ENCODE assay signal across 8 cellular contexts in the genomic region with DNA sequence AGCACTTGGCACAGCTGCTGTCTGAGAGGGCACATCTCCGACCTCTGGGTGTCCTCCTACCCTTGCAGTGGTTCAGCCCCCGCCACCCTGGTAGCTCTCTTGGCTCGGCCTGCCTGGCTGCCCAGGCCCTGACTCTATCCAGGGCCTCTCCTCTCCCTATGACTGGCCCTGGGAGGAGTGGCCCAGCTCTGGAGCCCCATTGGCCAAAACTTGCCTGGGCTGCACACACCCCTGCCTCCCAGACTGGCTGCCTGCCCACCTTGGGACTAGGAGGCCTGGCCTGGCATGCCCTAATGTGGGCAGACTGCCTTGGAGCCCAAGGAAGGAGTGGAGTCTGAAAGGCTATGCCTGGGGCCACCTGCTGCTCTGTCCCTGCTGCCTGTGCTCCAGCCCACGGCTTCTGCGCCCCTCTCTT. TPM values are rescaled to one million over a fixed set of nuclear protein-coding genes. Genes with fewer than 3 reads are reported as not detected.
A peak's percentile ranks its signal among the peaks of the same experiment; 100 is the strongest.
DNase-seq lines count a peak whose midpoint lies in the region; ATAC-seq, FAIRE-seq and TF ChIP-seq lines count a peak whose summit lies in the region.

No MANE protein-coding gene starts in this region.

- POLR2A ChIA-PET in SK-N-SH (lab: Yijun Ruan, JAX): interaction anchor here (0.9 to 1.4 kb wide), 4 partner anchors 9 to 34 kb away, joined by 3 to 6 read pairs (median 3); a partner anchor contains a TSS
- POLR2A ChIA-PET in OCI-LY7 (lab: Charles Lee): no interaction called here

- no CpG with 5 or more reads among the region's 5 CpGs for WGBS in SK-N-SH (ENCODE audit: low lambda C conversion rate)
- WGBS in psoas muscle, 3 donors: 16 to 31% (median 22%) methylated on average over 5 of the region's 5 CpGs

- H3K4me3 ChIP-seq in SK-N-SH (ENCODE audit: low read depth in 2 of 2, low read length in 1 of 2) (no peak overlapping the region), psoas muscle (no peak overlapping the region), OCI-LY7 (ENCODE audit: low read depth, low read length, poor library complexity, severe bottlenecking) (no peak overlapping the region)

- peaks cover 0 to 2% of the 10 kb centered on the region in 2 experiments for H3K36me3 ChIP-seq in SK-N-SH (replicated peaks in 1 of 2; ENCODE audit: control insufficient read depth in 1 of 2, insufficient read depth in 2 of 2, low read length in 1 of 2)
- H3K36me3 ChIP-seq in psoas muscle (ENCODE audit: insufficient read depth in 1 of 2, low read depth in 1 of 2): no peaks in the 10 kb centered on the region
- H3K36me3 ChIP-seq in OCI-LY7 (ENCODE audit: insufficient read depth, low read length): no peaks in the 10 kb centered on the region

- intact Hi-C loops in psoas muscle (cut with DNase I): loop anchor here (5.0 kb wide), 1 partner anchor 34 kb away; a partner anchor contains a TSS
- intact Hi-C loops in OCI-LY7 (cut with micrococcal nuclease; ENCODE audit: unreplicated experiment): no loop called here

- H3F3A ChIP-seq in SK-N-SH (replicated peaks; ENCODE audit: insufficient read depth): no peaks in the 10 kb centered on the region

- H4K20me1 ChIP-seq in SK-N-SH (ENCODE audit: insufficient read depth): no peaks in the 10 kb centered on the region
- H4K20me1 ChIP-seq in OCI-LY7 (ENCODE audit: insufficient read depth, low read length): no peaks in the 10 kb centered on the region

- TF ChIP-seq CTCF in SK-N-SH (IDR thresholded peaks at IDR 0.05) (no peak), psoas muscle (IDR thresholded peaks at IDR 0.05) (no peak), OCI-LY7 (conservative IDR thresholded peaks at IDR 0.05; ENCODE audit: low read length) (no peak)

- no peak overlapping the region for H3K4me2 ChIP-seq in SK-N-SH
- H3K4me2 ChIP-seq in OCI-LY7 (ENCODE audit: low read length): no peak overlapping the region

- peak; percentile 45 for TF ChIP-seq RAD21 in SK-N-SH (IDR thresholded peaks at IDR 0.05; ENCODE audit: low read length)

- FAIRE-seq in frontal cortex (lab: Jason Lieb, UNC): no peak

- ATAC-seq in psoas muscle (peak; percentile 89 to 93 (median 91)), GM21423 (IDR thresholded peaks at IDR 0.05; ENCODE audit: unreplicated experiment) (no peak), HG02885 (IDR thresholded peaks at IDR 0.05; ENCODE audit: poor library complexity, unreplicated experiment) (no peak), GM21390 (IDR thresholded peaks at IDR 0.05; ENCODE audit: unreplicated experiment) (no peak)

- TF ChIP-seq EP300 in SK-N-SH (IDR thresholded peaks at IDR 0.05; ENCODE audit: borderline replicate concordance in 1 of 2, low read depth in 1 of 2, low read length in 1 of 2): no peak

- H2AFZ ChIP-seq in SK-N-SH (ENCODE audit: low read depth): no peak overlapping the region
- H2AFZ ChIP-seq in OCI-LY7 (ENCODE audit: low read length): no peak overlapping the region

- peak; percentile 88 for DNase-seq in G401 (ENCODE audit: low spot score)
- DNase-seq in SK-N-SH: peak; percentile 93
- peak; percentile 45 to 75 for DNase-seq in frontal cortex (ENCODE audit: low spot score in 2 of 2)
- peak; percentile 93 to 98 for DNase-seq in psoas muscle
- DNase-seq in OCI-LY7 (ENCODE audit: low spot score): no peak

- H3K9me3 ChIP-seq in SK-N-SH (no peaks in the 10 kb centered on the region), psoas muscle (no peaks in the 10 kb centered on the region), OCI-LY7 (ENCODE audit: low read length) (no peaks in the 10 kb centered on the region)

- no peak overlapping the region; the same call in 1 of the 2 replicates for H3K9ac ChIP-seq in SK-N-SH

- H3K79me2 ChIP-seq in SK-N-SH (ENCODE audit: insufficient read depth): no peaks in the 10 kb centered on the region
- no peaks in the 10 kb centered on the region for H3K79me2 ChIP-seq in OCI-LY7 (ENCODE audit: insufficient read depth, low read depth, low read length)

- H3K27ac ChIP-seq in SK-N-SH (ENCODE audit: low read depth in 2 of 2, low read length in 1 of 2): peak overlapping the region in 1 of 2 experiments; percentile 89; a peak in 3 of 4 replicates
- H3K27ac ChIP-seq in psoas muscle: peak overlapping the region; percentile 87
- H3K27ac ChIP-seq in OCI-LY7 (ENCODE audit: low read depth, low read length, poor library complexity, severe bottlenecking): no peak overlapping the region

- CTCF ChIA-PET in SK-N-SH (lab: Yijun Ruan, JAX): interaction anchor here (0.9 to 2.2 kb wide), 2 partner anchors 10 to 34 kb away, joined by 4 to 9 read pairs; a partner anchor contains a TSS
- CTCF ChIA-PET in OCI-LY7 (lab: Charles Lee; ENCODE audit: unreplicated experiment): no interaction called here

- H3K4me1 ChIP-seq in SK-N-SH (ENCODE audit: control insufficient read depth in 1 of 2, insufficient read depth in 2 of 2, low read depth in 1 of 2, low read length in 1 of 2) (peaks cover 7 to 52% of the 10 kb centered on the region in 2 experiments; a peak in 3 of 4 replicates), psoas muscle (peaks cover 80% of the 10 kb centered on the region), OCI-LY7 (ENCODE audit: insufficient read depth, low read length, poor library complexity, severe bottlenecking) (no peaks in the 10 kb centered on the region)

- no TSS peak for BruUV-seq in OCI-LY7 (replicated peaks; lab: Mats Ljungman, UMichigan)

- H3K27me3 ChIP-seq in SK-N-SH (ENCODE audit: insufficient read depth) (no peaks in the 10 kb centered on the region), psoas muscle (ENCODE audit: insufficient read depth in 3 of 3, low read length in 2 of 3) (no peaks in the 10 kb centered on the region)

- in situ Hi-C loops in G401 (cut with HindIII; ENCODE audit: low sequenced_read_pairs): no loop called here

- no peaks in the 10 kb centered on the region for H3K9me2 ChIP-seq in SK-N-SH
- H3K9me2 ChIP-seq in OCI-LY7 (ENCODE audit: insufficient read depth, low read length): no peaks in the 10 kb centered on the region

TF ChIP-seq in SK-N-SH, 30 proteins besides CTCF, POLR2A, EP300 and RAD21 (continues in another document):
- TF ChIP-seq, protein P1, sequence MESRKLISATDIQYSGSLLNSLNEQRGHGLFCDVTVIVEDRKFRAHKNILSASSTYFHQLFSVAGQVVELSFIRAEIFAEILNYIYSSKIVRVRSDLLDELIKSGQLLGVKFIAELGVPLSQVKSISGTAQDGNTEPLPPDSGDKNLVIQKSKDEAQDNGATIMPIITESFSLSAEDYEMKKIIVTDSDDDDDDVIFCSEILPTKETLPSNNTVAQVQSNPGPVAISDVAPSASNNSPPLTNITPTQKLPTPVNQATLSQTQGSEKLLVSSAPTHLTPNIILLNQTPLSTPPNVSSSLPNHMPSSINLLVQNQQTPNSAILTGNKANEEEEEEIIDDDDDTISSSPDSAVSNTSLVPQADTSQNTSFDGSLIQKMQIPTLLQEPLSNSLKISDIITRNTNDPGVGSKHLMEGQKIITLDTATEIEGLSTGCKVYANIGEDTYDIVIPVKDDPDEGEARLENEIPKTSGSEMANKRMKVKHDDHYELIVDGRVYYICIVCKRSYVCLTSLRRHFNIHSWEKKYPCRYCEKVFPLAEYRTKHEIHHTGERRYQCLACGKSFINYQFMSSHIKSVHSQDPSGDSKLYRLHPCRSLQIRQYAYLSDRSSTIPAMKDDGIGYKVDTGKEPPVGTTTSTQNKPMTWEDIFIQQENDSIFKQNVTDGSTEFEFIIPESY (IDR thresholded peaks at IDR 0.05; ENCODE audit: borderline replicate concordance, low read depth): no peak
- no peak for TF ChIP-seq GATA2 (CRISPR knock-in tag; IDR thresholded peaks at IDR 0.05)
- TF ChIP-seq CHD2 (IDR thresholded peaks at IDR 0.05; ENCODE audit: low read length, partially characterized antibody): peak; percentile 63
- TF ChIP-seq GABPA (IDR thresholded peaks at IDR 0.05; ENCODE audit: low read depth): no peak
- TF ChIP-seq FOXJ3 (CRISPR knock-in tag; IDR thresholded peaks at IDR 0.05): 0 out of 2 replicates have a peak, but pooled peaks have one; percentile 15
- TF ChIP-seq TCF12 (IDR thresholded peaks at IDR 0.05): peak; percentile 39; the same call in 1 of the 2 replicates
- TF ChIP-seq RCOR1 (IDR thresholded peaks at IDR 0.05; ENCODE audit: low read length): 0 out of 2 replicates have a peak, but pooled peaks have one; percentile 52
- TF ChIP-seq SMC3 (IDR thresholded peaks at IDR 0.05; ENCODE audit: low read depth, low read length): peak; percentile 18; the same call in 1 of the 2 replicates
- TF ChIP-seq RFX5 (IDR thresholded peaks at IDR 0.05; ENCODE audit: low read length): peak; percentile 32; the same call in 1 of the 2 replicates
- no peak for TF ChIP-seq ELF1 (IDR thresholded peaks at IDR 0.05)
- TF ChIP-seq NFIC (IDR thresholded peaks at IDR 0.05; ENCODE audit: borderline replicate concordance): peak; percentile 44
- 0 out of 2 replicates have a peak, but pooled peaks have one; percentile 31 for TF ChIP-seq NRF1 (IDR thresholded peaks at IDR 0.05; ENCODE audit: low read depth, low read length)
- TF ChIP-seq FOSL2 (IDR thresholded peaks at IDR 0.05; ENCODE audit: borderline replicate concordance, low read depth): no peak

RNA-seq across cellular contexts. Expression of a gene that starts 33.6 kb away (rescaled TPM):
- 7.1 and 13.6 TPM in 2 replicates for total RNA-seq in G401 (2014; rRNA removed; shearing (Covaris generic))
- 6.9 and 7.2 TPM in 2 replicates for polyA plus RNA-seq in SK-N-SH (2012; rRNA removed)
- polyA plus RNA-seq in SK-N-SH (2012; cell fraction: cytosol; rRNA removed): 2.2 and 3.3 TPM in 2 replicates
- polyA plus RNA-seq in SK-N-SH (2012; cell fraction: nucleus; rRNA removed): 18.0 and 20.4 TPM in 2 replicates
- total RNA-seq in frontal cortex: 1.2 TPM
- total RNA-seq in psoas muscle: 10 to 100 TPM in 1 of 4 donors, 1 to 10 TPM in 3; 2.4 to 13.9 (median 5.0) TPM
- 1 to 10 TPM in 1 of 3 donors, under 1 TPM in 2; 0.82 to 2.3 (median 0.93) TPM for polyA plus RNA-seq in psoas muscle
- not detected in 2 replicates for total RNA-seq in OCI-LY7 (2014; rRNA removed; shearing (Covaris generic))
- 0.33 TPM in 1 of 2 replicates, not detected in the other for total RNA-seq in OCI-LY7 (2022)

RNA-seq across cellular contexts. Expression of a gene that starts 41.7 kb away (rescaled TPM):
- total RNA-seq in G401 (2014; rRNA removed; shearing (Covaris generic)): 0.75 and 1.3 TPM in 2 replicates
- polyA plus RNA-seq in SK-N-SH (2012; rRNA removed) (not detected in 2 replicates), psoas muscle (under 1 TPM in 2 of 3 donors, not detected in 1; 0.05 to 0.07 TPM)
- not detected in 2 replicates for polyA plus RNA-seq in SK-N-SH (2012; cell fraction: cytosol; rRNA removed)
- not detected in 2 replicates for polyA plus RNA-seq in SK-N-SH (2012; cell fraction: nucleus; rRNA removed)
- total RNA-seq in frontal cortex (not detected), psoas muscle (not detected), OCI-LY7 (2022) (not detected in 2 replicates)
- total RNA-seq in OCI-LY7 (2014; rRNA removed; shearing (Covaris generic)): not detected in 2 replicates

RNA-seq across cellular contexts. Expression of a gene that starts 60.0 kb away (rescaled TPM):
- not detected in 2 replicates for total RNA-seq in G401 (2014; rRNA removed; shearing (Covaris generic))
- polyA plus RNA-seq in SK-N-SH (2012; rRNA removed) (0.51 and 0.52 TPM in 2 replicates), psoas muscle (under 1 TPM; 0.05 to 0.48 (median 0.23) TPM)
- polyA plus RNA-seq in SK-N-SH (2012; cell fraction: cytosol; rRNA removed): 0.06 and 0.07 TPM in 2 replicates
- polyA plus RNA-seq in SK-N-SH (2012; cell fraction: nucleus; rRNA removed): 7.3 and 8.1 TPM in 2 replicates
- total RNA-seq in frontal cortex (0.82 TPM), psoas muscle (1 to 10 TPM; 1.1 to 7.0 (median 1.8) TPM), OCI-LY7 (2022) (not detected in 2 replicates)
- total RNA-seq in OCI-LY7 (2014; rRNA removed; shearing (Covaris generic)): not detected in 2 replicates

Comparison
In these comparisons a context has a peak if more than half of its experiments do, and no peak if none do; other contexts are left out.
1. ATAC-seq: peak in psoas muscle (4 of 4); none in GM21423 (single experiment), HG02885 (single experiment) and GM21390 (single experiment).